ENCODE assay signal across 16 cellular contexts in genomic region chr5:42349163-42349562, GRCh38.
A peak's percentile ranks its signal among the peaks of the same experiment; 100 is the strongest.
DNase-seq lines count a peak whose midpoint lies in the region; ATAC-seq and TF ChIP-seq lines count a peak whose summit lies in the region.
"Had no signal": no experiment of that assay in that cellular context is flagged by ENCODE, and none has a peak within 500 bp of the region (broad histone marks: within the 10 kb centered on the region; RNA-seq: fewer than 3 reads in every experiment).

No MANE protein-coding gene starts in this region.

- H3K27ac ChIP-seq in SJCRH30 (no peak overlapping the region), caudate nucleus (ENCODE audit: low read depth, low read length) (no peak overlapping the region)
- H3K27ac ChIP-seq: BLaER1 treated with 17β-estradiol and CSF1 and Interleukin-3, amounts not matched to agents 10 nM and 100 nM had no signal

- H3K9me3 ChIP-seq in SJCRH30 (replicated peaks), result no peaks in the 10 kb centered on the region
- H3K9me3 ChIP-seq: HAP-1 had no signal

- H3K4me1 ChIP-seq in SJCRH30, result no peaks in the 10 kb centered on the region
- H3K4me1 ChIP-seq: BLaER1 treated with 17β-estradiol and CSF1 and Interleukin-3, amounts not matched to agents 10 nM and 100 nM; HAP-1 had no signal

- H3K4me3 ChIP-seq in epithelial cell of esophagus (ENCODE audit: low read length) (no peak overlapping the region), SJCRH30 (no peak overlapping the region)
- H3K4me3 ChIP-seq: BLaER1 treated with 17β-estradiol and CSF1 and Interleukin-3, amounts not matched to agents 10 nM and 100 nM; GM12878; HAP-1 had no signal

- DNase-seq in HPDE6-E6E7 (ENCODE audit: extremely low spot score) (peak; percentile 7), RKO (ENCODE audit: low spot score) (peak; percentile 4), epithelial cell of esophagus (ENCODE audit: low read depth) (peak; percentile 75), SJCRH30 (no peak), caudate nucleus (lab: John Stamatoyannopoulos, UW) (no peak)
- DNase-seq: CD4-positive, CD25-positive, alpha-beta regulatory T cell; CD8-positive, alpha-beta memory T cell; COR-L47; DMS 273 treated with DMSO at 0.1 percent for 48 hours; DMS53; DND-41; EL had no signal

- H3K36me3 ChIP-seq in SJCRH30, result no peaks in the 10 kb centered on the region
- H3K36me3 ChIP-seq: BLaER1 treated with 17β-estradiol and CSF1 and Interleukin-3, amounts not matched to agents 10 nM and 100 nM; HAP-1 had no signal

- no peak for ATAC-seq in GM21717 (IDR thresholded peaks at IDR 0.05; ENCODE audit: unreplicated experiment)
- ATAC-seq: GM12878 had no signal

- no peak for TF ChIP-seq CTCF in epithelial cell of esophagus (IDR thresholded peaks at IDR 0.05; ENCODE audit: insufficient read depth, low read depth, low read length, missing control alignments)

- no peaks in the 10 kb centered on the region; the same call in 1 of the 2 replicates for H3K27me3 ChIP-seq in SJCRH30
- H3K27me3 ChIP-seq: BLaER1 treated with 17β-estradiol and CSF1 and Interleukin-3, amounts not matched to agents 10 nM and 100 nM had no signal

Comparison
In these comparisons a context has a peak if more than half of its experiments do, and no peak if none do; other contexts are left out.
1. DNase-seq: peak in HPDE6-E6E7 (single experiment), RKO (single experiment) and epithelial cell of esophagus (single experiment); none in SJCRH30 (0 of 2) and caudate nucleus (0 of 61).